ENCODE assay signal across 32 cellular contexts in genomic region chr6:120966321-120966720, GRCh38.
DNase-seq lines count a peak whose midpoint lies in the region; ATAC-seq and FAIRE-seq lines count a peak whose summit lies in the region.
"Had no signal": no experiment of that assay in that cellular context is flagged by ENCODE, and none has a peak within 500 bp of the region (broad histone marks: within the 10 kb centered on the region; RNA-seq: fewer than 3 reads in every experiment).

No MANE protein-coding gene starts in this region.

- no peak for DNase-seq in small intestine
- DNase-seq in KBM-7 = no peak
- DNase-seq in stimulated activated CD4-positive, alpha-beta T cell treated with anti-CD3 and anti-CD28 coated beads, Interleukin-1b, Interleukin-23, amount 100 ng/mL, for 48 hours = no peak
- DNase-seq: activated CD4-positive, alpha-beta T cell treated with anti-CD3 and anti-CD28 coated beads, Interleukin-2, amount 50 U/mL, for 1 hour; activated gamma-delta T cell; activated naive CD8-positive, alpha-beta T cell treated with anti-CD3 and anti-CD28 coated beads, Interleukin-2, amount 10 ng/mL, durations not matched to agents 7 days and 5 days; activated T-cell treated with anti-CD3 and anti-CD28 coated beads, Interleukin-2, amount 50 U/mL, for 1 hour; AML-193; aorta; CD4-positive, alpha-beta memory T cell; KG1; lower lobe of right lung; midbrain; naive B cell; NCI-H1417; NCI-H2029 treated with DMSO at 0.1 percent for 48 hours; NCI-H526; NK-92 treated with Interleukin-12 subunit alpha and Interleukin-12 subunit beta, amount 100 ng/mL, for 24 hours; posterior cingulate gyrus; right cardiac atrium; stimulated activated CD4-positive, alpha-beta T cell treated with anti-CD3 and anti-CD28 coated beads, Interleukin-2, amount 100 ng/mL, for 24 hours; stimulated activated CD8-positive, alpha-beta memory T cell treated with anti-CD3 and anti-CD28 coated beads, Interleukin-4, amount 100 ng/mL, for 48 hours; T-cell had no signal

- ATAC-seq in GM18858 (IDR thresholded peaks at IDR 0.05; ENCODE audit: unreplicated experiment) (peak; percentile 38), GM21717 (IDR thresholded peaks at IDR 0.05; ENCODE audit: unreplicated experiment) (peak; percentile 54), HG02973 (IDR thresholded peaks at IDR 0.05; ENCODE audit: unreplicated experiment) (peak; percentile 38), HG03565 (IDR thresholded peaks at IDR 0.05; ENCODE audit: unreplicated experiment) (peak; percentile 42)
- ATAC-seq: lower lobe of right lung, PC-3, right cardiac atrium, T-cell had no signal

- H3K27me3 ChIP-seq in small intestine (ENCODE audit: control insufficient read depth in 2 of 2, insufficient read depth in 2 of 2, low read length in 2 of 2) = no peaks in the 10 kb centered on the region
- H3K27me3 ChIP-seq: MG63 had no signal

- in situ Hi-C loops in KBM-7 (cut with MboI; ENCODE audit: low pct_unique_long_range_greater_than_20kb, low sequenced_read_pairs) = no loop called here

- H3K9me3 ChIP-seq in small intestine (ENCODE audit: control insufficient read depth, low read depth) = no peaks in the 10 kb centered on the region
- H3K9me3 ChIP-seq: lower lobe of right lung, MG63, thoracic aorta had no signal

- FAIRE-seq in small intestine (lab: Jason Lieb, UNC) = no peak
- FAIRE-seq: bronchial epithelial cell, frontal cortex had no signal

- H3K4me1 ChIP-seq in small intestine (ENCODE audit: control insufficient read depth in 2 of 2, insufficient read depth in 1 of 2, low read depth in 1 of 2, low read length in 1 of 2) = no peaks in the 10 kb centered on the region
- H3K4me1 ChIP-seq: lower lobe of right lung had no signal

- H3K4me3 ChIP-seq in small intestine (ENCODE audit: low read depth in 1 of 2, low read length in 2 of 2) = no peak overlapping the region
- H3K4me3 ChIP-seq: lower lobe of right lung, MG63, thoracic aorta had no signal

- H3K36me3 ChIP-seq in small intestine (ENCODE audit: control insufficient read depth in 2 of 2, insufficient read depth in 2 of 2, low read length in 2 of 2) = no peaks in the 10 kb centered on the region
- H3K36me3 ChIP-seq: lower lobe of right lung, MG63, thoracic aorta had no signal

- no peak overlapping the region for H3K27ac ChIP-seq in small intestine (ENCODE audit: low read depth in 1 of 2, low read length in 1 of 2)
- H3K27ac ChIP-seq: lower lobe of right lung, thoracic aorta had no signal
